In genomic region chr12:57238854-57239554, GRCh38 we compare ENCODE assay signal across 8 cellular contexts. TPM values are rescaled to one million over a fixed set of nuclear protein-coding genes. Genes with fewer than 3 reads are reported as not detected.
DNase-seq lines count a peak whose midpoint lies in the region; ATAC-seq and TF ChIP-seq lines count a peak whose summit lies in the region.

No MANE protein-coding gene starts in this region.

- H3K79me2 ChIP-seq in PC-9 (ENCODE audit: low read depth) = no peaks in the 10 kb centered on the region
- no peaks in the 10 kb centered on the region for H3K79me2 ChIP-seq in fibroblast of lung (ENCODE audit: control insufficient read depth, insufficient read depth, low read length)

- DNase-seq in DMS153 (lab: John Stamatoyannopoulos, UW) = peak; percentile 73
- DNase-seq in IMR-90 = peak; percentile 82
- DNase-seq in PC-9 = peak; percentile 48 to 89
- peak; percentile 90 to 96 for DNase-seq in activated T-cell treated with anti-CD3 and anti-CD28 coated beads, Interleukin-2, amount 50 U/mL, for 72 hours
- peak; percentile 67 to 89 for DNase-seq in fibroblast of lung (ENCODE audit: low read depth in 2 of 2)
- DNase-seq in natural killer cell treated with Interleukin-12 subunit alpha and Interleukin-12 subunit beta and Interleukin-15 and Interleukin-18, amount 100 ng/mL, for 72 hours (ENCODE audit: low spot score) = peak; percentile 88
- DNase-seq in stimulated activated naive CD4-positive, alpha-beta T cell (lab: John Stamatoyannopoulos, UW) = peak; percentile 63 to 90 (median 81)

- H3K9me1 ChIP-seq in IMR-90 (ENCODE audit: insufficient read depth, low read length) = peaks cover 7% of the 10 kb centered on the region; the same call in 1 of the 2 replicates

- TF ChIP-seq CTCF in IMR-90 (conservative IDR thresholded peaks at IDR 0.05; ENCODE audit: low read depth, low read length) (peak; percentile 100), PC-9 (conservative IDR thresholded peaks at IDR 0.05) (peak; percentile 97), fibroblast of lung (conservative IDR thresholded peaks at IDR 0.05 in 1 of 2, IDR thresholded peaks at IDR 0.05 in 1 of 2; ENCODE audit: low read depth in 1 of 2, low read length in 2 of 2) (peak; percentile 100)

- peak overlapping the region; percentile 92 for H3K4me2 ChIP-seq in IMR-90 (ENCODE audit: low read depth, low read length)
- peak overlapping the region; percentile 73 for H3K4me2 ChIP-seq in PC-9
- peak overlapping the region; percentile 94 for H3K4me2 ChIP-seq in fibroblast of lung (ENCODE audit: extremely low read depth, insufficient read depth, low read length)

- peak; percentile 91 for TF ChIP-seq RAD21 in IMR-90 (IDR thresholded peaks at IDR 0.05; ENCODE audit: low read length)

- CTCF ChIA-PET in IMR-90 (lab: Yijun Ruan, JAX) (interaction anchor here (0.6 to 5.8 kb wide), 5 partner anchors 9 to 152 kb away, joined by 3 to 47 read pairs (median 5); partner anchors contain the start of gene SHMT2), PC-9 (lab: Charles Lee) (interaction anchor here (0.7 to 2.3 kb wide), 3 partner anchors 9 to 227 kb away, joined by 3 to 17 read pairs (median 14); partner anchors contain the start of gene SHMT2)

- H3K14ac ChIP-seq in IMR-90 (replicated peaks; ENCODE audit: low read depth, low read length) = peak overlapping the region; percentile 94

- no peaks in the 10 kb centered on the region for H3K9me3 Mint-ChIP-seq in activated T-cell treated with anti-CD3 and anti-CD28 coated beads, Interleukin-2, amount 50 U/mL, for 72 hours
- H3K9me3 Mint-ChIP-seq in natural killer cell treated with Interleukin-12 subunit alpha and Interleukin-12 subunit beta and Interleukin-15 and Interleukin-18, amount 100 ng/mL, for 72 hours = no peaks in the 10 kb centered on the region

- peak overlapping the region; percentile 93; the same call in 1 of the 2 replicates for H2AK5ac ChIP-seq in IMR-90 (ENCODE audit: low read depth, low read length)

- H3K27me3 Mint-ChIP-seq in activated T-cell treated with anti-CD3 and anti-CD28 coated beads, Interleukin-2, amount 50 U/mL, for 72 hours (ENCODE audit: low read depth) = peaks cover 52% of the 10 kb centered on the region
- peaks cover 43 to 57% of the 10 kb centered on the region in 2 donors for H3K27me3 Mint-ChIP-seq in natural killer cell treated with Interleukin-12 subunit alpha and Interleukin-12 subunit beta and Interleukin-15 and Interleukin-18, amount 100 ng/mL, for 72 hours

- no peak overlapping the region for H2BK120ac ChIP-seq in IMR-90 (ENCODE audit: low read depth, low read length)

- H3K9ac ChIP-seq in IMR-90 (ENCODE audit: low read depth, low read length) (peak overlapping the region; percentile 93), fibroblast of lung (ENCODE audit: insufficient read depth, low read length) (peak overlapping the region; percentile 10)

- H4K5ac ChIP-seq in IMR-90 (ENCODE audit: low read depth, low read length) = no peak overlapping the region; the same call in 1 of the 2 replicates

- H3K4me3 ChIP-seq in IMR-90 (ENCODE audit: insufficient read depth, low read depth, low read length) (peak overlapping the region; percentile 55), PC-9 (peak overlapping the region; percentile 51; the same call in 1 of the 2 replicates), fibroblast of lung (replicated peaks in 1 of 4; ENCODE audit: control extremely low read depth in 1 of 4, insufficient read depth in 1 of 4, low read depth in 3 of 4, low read length in 4 of 4) (peak overlapping the region; percentile 33 to 77 (median 64))

- intact Hi-C loops in IMR-90 (cut with micrococcal nuclease) (loop anchor here (1.0 to 5.0 kb wide), 2 partner anchors 26 to 172 kb away; no protein-coding TSS in a partner anchor), PC-9 (cut with micrococcal nuclease; ENCODE audit: unreplicated experiment) (loop anchor here (1.0 kb wide), 1 partner anchor 26 kb away; no protein-coding TSS in a partner anchor)

- H4K8ac ChIP-seq in IMR-90 (ENCODE audit: low read depth in 2 of 2, low read length in 2 of 2) = peak overlapping the region; percentile 94 to 95; a peak in 2 of 4 replicates

- H4K20me1 ChIP-seq in IMR-90 (ENCODE audit: insufficient read depth, low read length) (peaks cover 38% of the 10 kb centered on the region; the same call in 1 of the 2 replicates), PC-9 (ENCODE audit: insufficient read depth) (peaks cover 10% of the 10 kb centered on the region), fibroblast of lung (ENCODE audit: control insufficient read depth, extremely low read depth, insufficient read depth, low read length) (no peaks in the 10 kb centered on the region)

- peak overlapping the region; percentile 73 for H3K27ac ChIP-seq in IMR-90 (ENCODE audit: insufficient read depth, low read length)
- no peak overlapping the region for H3K27ac ChIP-seq in PC-9
- no peak overlapping the region for H3K27ac ChIP-seq in fibroblast of lung (ENCODE audit: insufficient read depth, low read length)

- TF ChIP-seq POLR2A in IMR-90 (IDR thresholded peaks at IDR 0.05; ENCODE audit: low read depth, low read length) = no peak

- H2AK9ac ChIP-seq in IMR-90 (replicated peaks; ENCODE audit: low read depth, low read length, poor library complexity) = peak overlapping the region; percentile 96

- H3K56ac ChIP-seq in IMR-90 (ENCODE audit: extremely low read depth, insufficient read depth, low read length) = peak overlapping the region; percentile 69; the same call in 1 of the 2 replicates

- peak overlapping the region; percentile 94 for H4K91ac ChIP-seq in IMR-90 (ENCODE audit: insufficient read depth, low read depth, low read length)

- BruUV-seq in IMR-90 (replicated peaks; lab: Mats Ljungman, UMichigan) (no TSS peak), PC-9 (replicated peaks; lab: Mats Ljungman, UMichigan) (no TSS peak)

- ATAC-seq in GM21390 (IDR thresholded peaks at IDR 0.05; ENCODE audit: unreplicated experiment) (peak; percentile 51), IMR-90 (ENCODE audit: low read depth) (peak; percentile 82)
- peak; percentile 52 to 60 for ATAC-seq in activated T-cell treated with anti-CD3 and anti-CD28 coated beads, Interleukin-2, amount 50 U/mL, for 72 hours (replicated peaks in 1 of 2)
- peak; percentile 85 to 89 for ATAC-seq in natural killer cell treated with Interleukin-12 subunit alpha and Interleukin-12 subunit beta and Interleukin-15 and Interleukin-18, amount 100 ng/mL, for 72 hours

- H3K4me1 ChIP-seq in IMR-90 (ENCODE audit: control insufficient read depth, insufficient read depth, low read length) (peaks cover 17% of the 10 kb centered on the region), PC-9 (replicated peaks; ENCODE audit: insufficient read depth) (peaks cover 22% of the 10 kb centered on the region; the same call in 1 of the 2 replicates), fibroblast of lung (ENCODE audit: control insufficient read depth, extremely low read depth, insufficient read depth, low read length) (peaks cover 40% of the 10 kb centered on the region)

- H2BK20ac ChIP-seq in IMR-90 (ENCODE audit: low read depth, low read length) = no peak overlapping the region

- in situ Hi-C loops in IMR-90 (cut with MboI; ENCODE audit: low sequenced_read_pairs) = no loop called here

- peaks cover 0 to 13% of the 10 kb centered on the region in 2 experiments; a peak in 3 of 4 replicates for H3K79me1 ChIP-seq in IMR-90 (ENCODE audit: low read depth in 1 of 2, low read length in 2 of 2)

- no peak overlapping the region; the same call in 1 of the 2 replicates for H3K18ac ChIP-seq in IMR-90 (ENCODE audit: low read depth, low read length)

- no peak overlapping the region for H3K23ac ChIP-seq in IMR-90 (ENCODE audit: low read depth, low read length)

- H2AFZ ChIP-seq in IMR-90 (replicated peaks; ENCODE audit: low read length, poor library complexity) (peak overlapping the region; percentile 92), PC-9 (no peak overlapping the region), fibroblast of lung (ENCODE audit: low read length) (peak overlapping the region; percentile 60)

- H3K36me3 Mint-ChIP-seq in activated T-cell treated with anti-CD3 and anti-CD28 coated beads, Interleukin-2, amount 50 U/mL, for 72 hours (ENCODE audit: insufficient read depth in 2 of 2) = peaks cover 10 to 21% of the 10 kb centered on the region in 2 donors
- H3K36me3 Mint-ChIP-seq in natural killer cell treated with Interleukin-12 subunit alpha and Interleukin-12 subunit beta and Interleukin-15 and Interleukin-18, amount 100 ng/mL, for 72 hours = peaks cover 7% of the 10 kb centered on the region

- no peak overlapping the region; the same call in 2 of the 3 replicates for H2BK15ac ChIP-seq in IMR-90 (ENCODE audit: low read depth, low read length)

- H2BK5ac ChIP-seq in IMR-90 (ENCODE audit: low read depth, low read length, poor library complexity, severe bottlenecking) = no peak overlapping the region

- dilution Hi-C loops in IMR-90 (cut with HindIII; ENCODE audit: low sequenced_read_pairs, unreplicated experiment) = no loop called here

- peaks cover 62% of the 10 kb centered on the region for H3F3A ChIP-seq in PC-9 (ENCODE audit: insufficient read depth, low read depth)

- peak overlapping the region; percentile 89 to 100 for H3K4me3 Mint-ChIP-seq in activated T-cell treated with anti-CD3 and anti-CD28 coated beads, Interleukin-2, amount 50 U/mL, for 72 hours
- H3K4me3 Mint-ChIP-seq in natural killer cell treated with Interleukin-12 subunit alpha and Interleukin-12 subunit beta and Interleukin-15 and Interleukin-18, amount 100 ng/mL, for 72 hours = peak overlapping the region; percentile 91

- peaks cover 6% of the 10 kb centered on the region; the same call in 1 of the 2 replicates for H3K27me3 ChIP-seq in IMR-90 (ENCODE audit: control insufficient read depth, insufficient read depth, low read length)
- peaks cover 30% of the 10 kb centered on the region for H3K27me3 ChIP-seq in PC-9 (ENCODE audit: insufficient read depth, low read depth)
- H3K27me3 ChIP-seq in fibroblast of lung (ENCODE audit: control insufficient read depth, insufficient read depth, low read length) = peaks cover 16% of the 10 kb centered on the region

- H3K9me3 ChIP-seq in IMR-90 (ENCODE audit: control insufficient read depth, insufficient read depth, low read length) (no peaks in the 10 kb centered on the region), PC-9 (ENCODE audit: insufficient read depth, low read depth) (no peaks in the 10 kb centered on the region), fibroblast of lung (ENCODE audit: control insufficient read depth, insufficient read depth, low read depth, low read length) (no peaks in the 10 kb centered on the region)

- H3K4ac ChIP-seq in IMR-90 (ENCODE audit: low read depth, low read length) = peak overlapping the region; percentile 98

- H3K4me1 Mint-ChIP-seq in activated T-cell treated with anti-CD3 and anti-CD28 coated beads, Interleukin-2, amount 50 U/mL, for 72 hours (ENCODE audit: low read depth) = peaks cover 88% of the 10 kb centered on the region
- peaks cover 50 to 60% of the 10 kb centered on the region in 2 donors for H3K4me1 Mint-ChIP-seq in natural killer cell treated with Interleukin-12 subunit alpha and Interleukin-12 subunit beta and Interleukin-15 and Interleukin-18, amount 100 ng/mL, for 72 hours (ENCODE audit: low read depth in 2 of 2)

- WGBS in IMR-90 (ENCODE audit: extremely low coverage in 2 of 2, insufficient read length in 1 of 2), 2 experiments = 17% methylated on average over 6 of the region's 47 CpGs; no CpG with 5 or more reads in 1 of the 2 experiments

- no peaks in the 10 kb centered on the region for H3K9me2 ChIP-seq in PC-9 (ENCODE audit: insufficient read depth)

- H3K27ac Mint-ChIP-seq in activated T-cell treated with anti-CD3 and anti-CD28 coated beads, Interleukin-2, amount 50 U/mL, for 72 hours = peak overlapping the region; percentile 58
- peak overlapping the region; percentile 21 to 79 for H3K27ac Mint-ChIP-seq in natural killer cell treated with Interleukin-12 subunit alpha and Interleukin-12 subunit beta and Interleukin-15 and Interleukin-18, amount 100 ng/mL, for 72 hours

- H3K36me3 ChIP-seq in IMR-90 (ENCODE audit: control insufficient read depth, insufficient read depth, low read length) (peaks cover 12% of the 10 kb centered on the region), PC-9 (ENCODE audit: low read depth) (peaks cover 7% of the 10 kb centered on the region; the same call in 1 of the 2 replicates), fibroblast of lung (ENCODE audit: control insufficient read depth, insufficient read depth, low read length) (peaks cover 6% of the 10 kb centered on the region)

- POLR2A ChIA-PET in IMR-90 (lab: Charles Lee; ENCODE audit: unreplicated experiment) = interaction anchor here (0.5 to 1.9 kb wide), 2 partner anchors 9 to 38 kb away, joined by 7 to 8 read pairs; partner anchors contain the start of gene SHMT2
- POLR2A ChIA-PET in PC-9 (lab: Charles Lee; ENCODE audit: unreplicated experiment) = no interaction called here

RNA-seq across cellular contexts. Expression of gene SHMT2, which starts 9.5 kb away (rescaled TPM):
- total RNA-seq in IMR-90 (2012; rRNA removed) (225 and 266 TPM in 2 replicates), PC-9 (2021) (220 and 227 TPM in 2 replicates), fibroblast of lung (358 and 380 TPM in 2 replicates)
- polyA plus RNA-seq in IMR-90 (2012; rRNA removed) (302 and 364 TPM in 2 replicates), fibroblast of lung (139 and 154 TPM in 2 replicates)
- polyA plus RNA-seq in IMR-90 (2012; cell fraction: cytosol; rRNA removed) = 201 and 323 TPM in 2 replicates
- 303 and 511 TPM in 2 replicates for polyA plus RNA-seq in IMR-90 (2012; cell fraction: nucleus; rRNA removed; ENCODE audit: low replicate concordance)
- 100 to 1,000 TPM; 507 to 550 TPM for total RNA-seq in activated T-cell treated with anti-CD3 and anti-CD28 coated beads, Interleukin-2, amount 50 U/mL, for 72 hours
- 144 and 150 TPM in 2 replicates for polyA plus RNA-seq in fibroblast of lung (2012)
- 360 and 376 TPM in 2 replicates for polyA minus RNA-seq in fibroblast of lung (ENCODE audit: low replicate concordance)
- total RNA-seq in natural killer cell treated with Interleukin-12 subunit alpha and Interleukin-12 subunit beta and Interleukin-15 and Interleukin-18, amount 100 ng/mL, for 72 hours = 100 to 1,000 TPM; 262 to 355 TPM

RNA-seq across cellular contexts. Expression of gene STAC3, which starts 12.0 kb away (rescaled TPM):
- total RNA-seq in IMR-90 (2012; rRNA removed) (under 0.01 and 0.18 TPM in 2 replicates), PC-9 (2021) (1.3 and 2.2 TPM in 2 replicates), fibroblast of lung (0.26 and 0.33 TPM in 2 replicates)
- polyA plus RNA-seq in IMR-90 (2012; rRNA removed) (0.67 and 0.80 TPM in 2 replicates), fibroblast of lung (0.18 and 0.33 TPM in 2 replicates)
- 0.13 and 0.66 TPM in 2 replicates for polyA plus RNA-seq in IMR-90 (2012; cell fraction: cytosol; rRNA removed)
- 2.9 and 4.4 TPM in 2 replicates for polyA plus RNA-seq in IMR-90 (2012; cell fraction: nucleus; rRNA removed; ENCODE audit: low replicate concordance)
- total RNA-seq in activated T-cell treated with anti-CD3 and anti-CD28 coated beads, Interleukin-2, amount 50 U/mL, for 72 hours = 1 to 10 TPM; 3.5 to 4.2 TPM
- 0.38 and 0.51 TPM in 2 replicates for polyA plus RNA-seq in fibroblast of lung (2012)
- polyA minus RNA-seq in fibroblast of lung (ENCODE audit: low replicate concordance) = 1.4 TPM in 1 of 2 replicates, not detected in the other
- 1 to 10 TPM; 2.5 to 6.1 TPM for total RNA-seq in natural killer cell treated with Interleukin-12 subunit alpha and Interleukin-12 subunit beta and Interleukin-15 and Interleukin-18, amount 100 ng/mL, for 72 hours

RNA-seq across cellular contexts. Expression of gene NXPH4, which starts 22.4 kb away (rescaled TPM):
- total RNA-seq in IMR-90 (2012; rRNA removed) (0.36 and 0.56 TPM in 2 replicates), PC-9 (2021) (20.3 and 20.6 TPM in 2 replicates), fibroblast of lung (0.50 and 1.0 TPM in 2 replicates)
- polyA plus RNA-seq in IMR-90 (2012; rRNA removed) (3.3 and 3.8 TPM in 2 replicates), fibroblast of lung (0.30 and 1.9 TPM in 2 replicates)
- polyA plus RNA-seq in IMR-90 (2012; cell fraction: cytosol; rRNA removed) = 4.8 and 7.5 TPM in 2 replicates
- polyA plus RNA-seq in IMR-90 (2012; cell fraction: nucleus; rRNA removed; ENCODE audit: low replicate concordance) = 3.3 and 5.8 TPM in 2 replicates
- total RNA-seq in activated T-cell treated with anti-CD3 and anti-CD28 coated beads, Interleukin-2, amount 50 U/mL, for 72 hours = 1 to 10 TPM; 1.5 to 2.3 TPM
- 1.6 and 10.2 TPM in 2 replicates for polyA plus RNA-seq in fibroblast of lung (2012)
- polyA minus RNA-seq in fibroblast of lung (ENCODE audit: low replicate concordance) = 1.0 and 12.0 TPM in 2 replicates
- total RNA-seq in natural killer cell treated with Interleukin-12 subunit alpha and Interleukin-12 subunit beta and Interleukin-15 and Interleukin-18, amount 100 ng/mL, for 72 hours = under 1 TPM in 1 of 2 donors, not detected in 1; 0.73 TPM
